1 cellular context compared by ENCODE assay signal in genomic region chr9:24602687-24603352, GRCh38.
TF ChIP-seq lines count a peak whose summit lies in the region.

No MANE protein-coding gene starts in this region.

TF ChIP-seq in GM23338, 12 proteins besides CTCF, POLR2A, EP300 and RAD21:
- TF ChIP-seq STAT1 (IDR thresholded peaks at IDR 0.05; ENCODE audit: unreplicated experiment), result no peak
- no peak for TF ChIP-seq ZNF114 (CRISPR knock-in tag; IDR thresholded peaks at IDR 0.05)
- no peak for TF ChIP-seq ZNF462 (CRISPR knock-in tag; IDR thresholded peaks at IDR 0.05)
- no peak for TF ChIP-seq EZH2 (IDR thresholded peaks at IDR 0.05; ENCODE audit: low read depth, unreplicated experiment)
- no peak for TF ChIP-seq ETS1 (IDR thresholded peaks at IDR 0.05)
- no peak for TF ChIP-seq NANOG (IDR thresholded peaks at IDR 0.05; ENCODE audit: borderline replicate concordance)
- TF ChIP-seq REST (IDR thresholded peaks at IDR 0.05; ENCODE audit: unreplicated experiment), result no peak
- no peak for TF ChIP-seq POLR2AphosphoS5 (IDR thresholded peaks at IDR 0.05; ENCODE audit: low read depth)
- no peak for TF ChIP-seq CREB1 (CRISPR knock-in tag; IDR thresholded peaks at IDR 0.05; ENCODE audit: low read depth)
- no peak for TF ChIP-seq JUNB (IDR thresholded peaks at IDR 0.05; ENCODE audit: unreplicated experiment)
- no peak for TF ChIP-seq ZNF331 (CRISPR knock-in tag; IDR thresholded peaks at IDR 0.05; ENCODE audit: low read depth)
- TF ChIP-seq EZH2phosphoT487 (IDR thresholded peaks at IDR 0.05; ENCODE audit: unreplicated experiment), result no peak
